In genomic region chr11:125263268-125263790, GRCh38 we compare ENCODE assay signal across 8 cellular contexts.
A peak's percentile ranks its signal among the peaks of the same experiment; 100 is the strongest.
DNase-seq lines count a peak whose midpoint lies in the region; ATAC-seq and TF ChIP-seq lines count a peak whose summit lies in the region.

No MANE protein-coding gene starts in this region.

- H3K27ac ChIP-seq in HEK293 (ENCODE audit: extremely low read depth, low read depth, low read length) (no peak overlapping the region), mammary epithelial cell (ENCODE audit: insufficient read depth, low read depth, low read length) (no peak overlapping the region)

- H3K9ac ChIP-seq in mammary epithelial cell (ENCODE audit: insufficient read depth, low read length): no peak overlapping the region
- peak overlapping the region; percentile 95 for H3K9ac ChIP-seq in skeletal muscle satellite cell (ENCODE audit: low read depth, low read length)

- CTCF ChIA-PET in HEK293 (lab: Yijun Ruan, JAX): interaction anchor here (0.6 to 1.6 kb wide), 3 partner anchors 61 to 84 kb away, joined by 3 to 6 read pairs (median 3); no protein-coding TSS in a partner anchor
- CTCF ChIA-PET in mammary epithelial cell (lab: Charles Lee; ENCODE audit: low non-redundant PET): no interaction called here

- TF ChIP-seq CTCF in HEK293 (tag by site-specific recombination; IDR thresholded peaks at IDR 0.05): no peak
- TF ChIP-seq CTCF in mammary epithelial cell (conservative IDR thresholded peaks at IDR 0.05 in 1 of 2, IDR thresholded peaks at IDR 0.05 in 1 of 2; ENCODE audit: extremely low read depth in 1 of 2, insufficient read depth in 1 of 2, low read depth in 1 of 2, low read length in 2 of 2): no peak

- H3K4me3 ChIP-seq in HEK293 (ENCODE audit: low read depth, low read length) (no peak overlapping the region), mammary epithelial cell (replicated peaks in 1 of 3; ENCODE audit: insufficient read depth in 1 of 3, low read depth in 2 of 3, low read length in 3 of 3) (no peak overlapping the region), skeletal muscle satellite cell (ENCODE audit: low read length) (no peak overlapping the region)

- H2AFZ ChIP-seq in mammary epithelial cell (ENCODE audit: low read depth, low read length): peak overlapping the region; percentile 7

- in situ Hi-C loops in mammary epithelial cell (cut with MboI; ENCODE audit: low sequenced_read_pairs in 2 of 2): no loop called here

- DNase-seq in mammary epithelial cell (peak; percentile 13), iPS-NIHi11 (ENCODE audit: low spot score) (peak; percentile 86), NCI-H446 treated with DMSO at 0.1 percent for 48 hours (lab: John Stamatoyannopoulos, UW) (no peak)

- intact Hi-C loops in mammary epithelial cell (cut with micrococcal nuclease): no loop called here

- H4K20me1 ChIP-seq in mammary epithelial cell (ENCODE audit: insufficient read depth, low read length): no peaks in the 10 kb centered on the region

- no TSS peak for BruUV-seq in mammary epithelial cell (replicated peaks; lab: Mats Ljungman, UMichigan)

- ATAC-seq in HG03469 (IDR thresholded peaks at IDR 0.05; ENCODE audit: unreplicated experiment): no peak
- no peak for ATAC-seq in GM18861 (IDR thresholded peaks at IDR 0.05; ENCODE audit: unreplicated experiment)
- no peak for ATAC-seq in GM18498 (IDR thresholded peaks at IDR 0.05; ENCODE audit: unreplicated experiment)

- POLR2A ChIA-PET in HEK293 (lab: Yijun Ruan, JAX): no interaction called here

- 7% methylated on average over 18 of the region's 29 CpGs for WGBS in mammary epithelial cell (ENCODE audit: low coverage, missing lambda C conversion rate)

- dilution Hi-C loops in mammary epithelial cell (cut with HindIII; ENCODE audit: low sequenced_read_pairs): no loop called here

- H3K27me3 ChIP-seq in mammary epithelial cell (ENCODE audit: insufficient read depth, low read length) (no peaks in the 10 kb centered on the region), skeletal muscle satellite cell (ENCODE audit: control insufficient read depth, insufficient read depth, low read length) (peaks cover 10% of the 10 kb centered on the region)

- no peaks in the 10 kb centered on the region for H3K4me1 ChIP-seq in HEK293 (ENCODE audit: control insufficient read depth, insufficient read depth, low read length)
- H3K4me1 ChIP-seq in mammary epithelial cell (ENCODE audit: insufficient read depth, low read length): peaks cover 6% of the 10 kb centered on the region
- H3K4me1 ChIP-seq in skeletal muscle satellite cell (ENCODE audit: control insufficient read depth, insufficient read depth, low read length): peaks cover 70% of the 10 kb centered on the region

- H3K79me2 ChIP-seq in mammary epithelial cell (ENCODE audit: insufficient read depth, low read length): no peaks in the 10 kb centered on the region

- H3K4me2 ChIP-seq in mammary epithelial cell (ENCODE audit: insufficient read depth, low read depth, low read length) (peak overlapping the region; percentile 38), skeletal muscle satellite cell (ENCODE audit: low read length) (peak overlapping the region; percentile 68)

- H3K9me3 ChIP-seq in HEK293 (ENCODE audit: control insufficient read depth, insufficient read depth, low read depth, low read length): no peaks in the 10 kb centered on the region
- no peaks in the 10 kb centered on the region for H3K9me3 ChIP-seq in mammary epithelial cell (replicated peaks; ENCODE audit: insufficient read depth, low read length)
- no peaks in the 10 kb centered on the region for H3K9me3 ChIP-seq in skeletal muscle satellite cell (replicated peaks; ENCODE audit: low read length)

- H3K36me3 ChIP-seq in HEK293 (ENCODE audit: control insufficient read depth in 2 of 2, insufficient read depth in 1 of 2, low read length in 2 of 2) (no peaks in the 10 kb centered on the region), mammary epithelial cell (ENCODE audit: insufficient read depth, low read length) (no peaks in the 10 kb centered on the region), skeletal muscle satellite cell (ENCODE audit: insufficient read depth, low read length) (no peaks in the 10 kb centered on the region)

TF ChIP-seq in HEK293, 187 proteins besides CTCF, POLR2A, EP300 and RAD21:
- TF ChIP-seq GLI2 (tag by site-specific recombination; IDR thresholded peaks at IDR 0.05; ENCODE audit: borderline replicate concordance, low read depth): no peak
- peak; percentile 28 for TF ChIP-seq ZNF529 (tag by site-specific recombination; IDR thresholded peaks at IDR 0.05; ENCODE audit: insufficient replicate concordance)
- TF ChIP-seq, protein P1, sequence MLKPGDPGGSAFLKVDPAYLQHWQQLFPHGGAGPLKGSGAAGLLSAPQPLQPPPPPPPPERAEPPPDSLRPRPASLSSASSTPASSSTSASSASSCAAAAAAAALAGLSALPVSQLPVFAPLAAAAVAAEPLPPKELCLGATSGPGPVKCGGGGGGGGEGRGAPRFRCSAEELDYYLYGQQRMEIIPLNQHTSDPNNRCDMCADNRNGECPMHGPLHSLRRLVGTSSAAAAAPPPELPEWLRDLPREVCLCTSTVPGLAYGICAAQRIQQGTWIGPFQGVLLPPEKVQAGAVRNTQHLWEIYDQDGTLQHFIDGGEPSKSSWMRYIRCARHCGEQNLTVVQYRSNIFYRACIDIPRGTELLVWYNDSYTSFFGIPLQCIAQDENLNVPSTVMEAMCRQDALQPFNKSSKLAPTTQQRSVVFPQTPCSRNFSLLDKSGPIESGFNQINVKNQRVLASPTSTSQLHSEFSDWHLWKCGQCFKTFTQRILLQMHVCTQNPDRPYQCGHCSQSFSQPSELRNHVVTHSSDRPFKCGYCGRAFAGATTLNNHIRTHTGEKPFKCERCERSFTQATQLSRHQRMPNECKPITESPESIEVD (tag by site-specific recombination; IDR thresholded peaks at IDR 0.05): no peak
- no peak for TF ChIP-seq MYNN (tag by site-specific recombination; IDR thresholded peaks at IDR 0.05; ENCODE audit: borderline replicate concordance)
- peak; percentile 76 for TF ChIP-seq ZIC2 (tag by site-specific recombination; IDR thresholded peaks at IDR 0.05)
